1 cellular context compared by ENCODE assay signal in genomic region chr19:55656552-55656951, GRCh38.
TF ChIP-seq lines count a peak whose summit lies in the region.

No MANE protein-coding gene starts in this region.

TF ChIP-seq in WTC11, 78 proteins besides CTCF, POLR2A, EP300 and RAD21 (continued from another document):
- TF ChIP-seq HMGXB4 (CRISPR knock-in tag; IDR thresholded peaks at IDR 0.05), result no peak
- TF ChIP-seq TEAD4 (CRISPR knock-in tag; IDR thresholded peaks at IDR 0.05), result no peak
- TF ChIP-seq ZNF416 (CRISPR knock-in tag; IDR thresholded peaks at IDR 0.05), result no peak
